ENCODE assay signal across 2 cellular contexts in the genomic region with DNA sequence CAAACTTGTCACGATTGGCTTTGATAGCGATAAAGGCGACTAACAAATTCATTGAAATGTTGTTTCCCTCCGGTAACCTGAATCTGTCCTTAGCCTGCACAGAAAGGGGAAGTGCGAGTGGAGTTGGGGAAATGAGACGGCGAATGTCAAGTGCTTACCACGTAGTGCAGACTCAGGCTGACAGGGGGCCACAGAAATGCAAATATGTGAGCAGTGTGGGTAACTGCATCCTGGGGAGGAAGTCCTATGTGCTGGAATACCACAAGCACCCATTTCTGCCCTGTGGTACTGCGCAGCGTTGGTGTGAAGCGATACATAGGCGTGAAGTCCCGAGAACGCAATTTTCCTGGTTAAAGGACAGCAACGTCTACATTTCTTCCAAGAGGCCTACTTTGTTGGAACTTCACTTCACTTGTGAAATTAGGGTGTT.
A peak's percentile ranks its signal among the peaks of the same experiment; 100 is the strongest.
TF ChIP-seq lines count a peak whose summit lies in the region.

No MANE protein-coding gene starts in this region.

TF ChIP-seq in HEK293, 187 proteins besides CTCF, POLR2A, EP300 and RAD21 (continues in another document):
- TF ChIP-seq, protein P1, sequence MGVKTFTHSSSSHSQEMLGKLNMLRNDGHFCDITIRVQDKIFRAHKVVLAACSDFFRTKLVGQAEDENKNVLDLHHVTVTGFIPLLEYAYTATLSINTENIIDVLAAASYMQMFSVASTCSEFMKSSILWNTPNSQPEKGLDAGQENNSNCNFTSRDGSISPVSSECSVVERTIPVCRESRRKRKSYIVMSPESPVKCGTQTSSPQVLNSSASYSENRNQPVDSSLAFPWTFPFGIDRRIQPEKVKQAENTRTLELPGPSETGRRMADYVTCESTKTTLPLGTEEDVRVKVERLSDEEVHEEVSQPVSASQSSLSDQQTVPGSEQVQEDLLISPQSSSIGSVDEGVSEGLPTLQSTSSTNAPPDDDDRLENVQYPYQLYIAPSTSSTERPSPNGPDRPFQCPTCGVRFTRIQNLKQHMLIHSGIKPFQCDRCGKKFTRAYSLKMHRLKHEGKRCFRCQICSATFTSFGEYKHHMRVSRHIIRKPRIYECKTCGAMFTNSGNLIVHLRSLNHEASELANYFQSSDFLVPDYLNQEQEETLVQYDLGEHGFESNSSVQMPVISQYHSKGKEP (tag by site-specific recombination; IDR thresholded peaks at IDR 0.05), result 0 out of 2 replicates have a peak, but pooled peaks have one; percentile 33
- no peak for TF ChIP-seq ZNF624 (tag by site-specific recombination; IDR thresholded peaks at IDR 0.05)
- TF ChIP-seq WT1 (tag by site-specific recombination; IDR thresholded peaks at IDR 0.05), result no peak
- TF ChIP-seq ZNF311 (tag by site-specific recombination; IDR thresholded peaks at IDR 0.05; ENCODE audit: borderline replicate concordance), result no peak
- no peak for TF ChIP-seq ZNF211 (tag by site-specific recombination; IDR thresholded peaks at IDR 0.05; ENCODE audit: low read depth)
- TF ChIP-seq ZBTB21 (tag by site-specific recombination; IDR thresholded peaks at IDR 0.05), result no peak
- TF ChIP-seq, protein P2, sequence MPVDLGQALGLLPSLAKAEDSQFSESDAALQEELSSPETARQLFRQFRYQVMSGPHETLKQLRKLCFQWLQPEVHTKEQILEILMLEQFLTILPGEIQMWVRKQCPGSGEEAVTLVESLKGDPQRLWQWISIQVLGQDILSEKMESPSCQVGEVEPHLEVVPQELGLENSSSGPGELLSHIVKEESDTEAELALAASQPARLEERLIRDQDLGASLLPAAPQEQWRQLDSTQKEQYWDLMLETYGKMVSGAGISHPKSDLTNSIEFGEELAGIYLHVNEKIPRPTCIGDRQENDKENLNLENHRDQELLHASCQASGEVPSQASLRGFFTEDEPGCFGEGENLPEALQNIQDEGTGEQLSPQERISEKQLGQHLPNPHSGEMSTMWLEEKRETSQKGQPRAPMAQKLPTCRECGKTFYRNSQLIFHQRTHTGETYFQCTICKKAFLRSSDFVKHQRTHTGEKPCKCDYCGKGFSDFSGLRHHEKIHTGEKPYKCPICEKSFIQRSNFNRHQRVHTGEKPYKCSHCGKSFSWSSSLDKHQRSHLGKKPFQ (tag by site-specific recombination; IDR thresholded peaks at IDR 0.05), result peak; percentile 93
- no peak for TF ChIP-seq ZNF776 (tag by site-specific recombination; IDR thresholded peaks at IDR 0.05; ENCODE audit: borderline replicate concordance)
- peak; percentile 85 for TF ChIP-seq ZBTB20 (tag by site-specific recombination; IDR thresholded peaks at IDR 0.05)
- TF ChIP-seq ZNF76 (tag by site-specific recombination; IDR thresholded peaks at IDR 0.05; ENCODE audit: borderline replicate concordance, low read depth), result peak; percentile 86; the same call in 1 of the 2 replicates
- TF ChIP-seq ZNF510 (tag by site-specific recombination; IDR thresholded peaks at IDR 0.05; ENCODE audit: insufficient replicate concordance), result no peak
- peak; percentile 69 for TF ChIP-seq GLIS2 (tag by site-specific recombination; IDR thresholded peaks at IDR 0.05)
- TF ChIP-seq, protein P3, sequence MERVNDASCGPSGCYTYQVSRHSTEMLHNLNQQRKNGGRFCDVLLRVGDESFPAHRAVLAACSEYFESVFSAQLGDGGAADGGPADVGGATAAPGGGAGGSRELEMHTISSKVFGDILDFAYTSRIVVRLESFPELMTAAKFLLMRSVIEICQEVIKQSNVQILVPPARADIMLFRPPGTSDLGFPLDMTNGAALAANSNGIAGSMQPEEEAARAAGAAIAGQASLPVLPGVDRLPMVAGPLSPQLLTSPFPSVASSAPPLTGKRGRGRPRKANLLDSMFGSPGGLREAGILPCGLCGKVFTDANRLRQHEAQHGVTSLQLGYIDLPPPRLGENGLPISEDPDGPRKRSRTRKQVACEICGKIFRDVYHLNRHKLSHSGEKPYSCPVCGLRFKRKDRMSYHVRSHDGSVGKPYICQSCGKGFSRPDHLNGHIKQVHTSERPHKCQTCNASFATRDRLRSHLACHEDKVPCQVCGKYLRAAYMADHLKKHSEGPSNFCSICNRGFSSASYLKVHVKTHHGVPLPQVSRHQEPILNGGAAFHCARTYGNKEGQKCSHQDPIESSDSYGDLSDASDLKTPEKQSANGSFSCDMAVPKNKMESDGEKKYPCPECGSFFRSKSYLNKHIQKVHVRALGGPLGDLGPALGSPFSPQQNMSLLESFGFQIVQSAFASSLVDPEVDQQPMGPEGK (tag by site-specific recombination; IDR thresholded peaks at IDR 0.05), result peak; percentile 75
- 0 out of 2 replicates have a peak, but pooled peaks have one; percentile 18 for TF ChIP-seq ZEB2 (tag by site-specific recombination; IDR thresholded peaks at IDR 0.05)
- TF ChIP-seq ZNF169 (tag by site-specific recombination; IDR thresholded peaks at IDR 0.05), result no peak
- peak; percentile 98 for TF ChIP-seq ZNF600 (tag by site-specific recombination; IDR thresholded peaks at IDR 0.05)
- TF ChIP-seq ZNF223 (tag by site-specific recombination; IDR thresholded peaks at IDR 0.05), result no peak
- peak; percentile 83 for TF ChIP-seq ZNF561 (tag by site-specific recombination; IDR thresholded peaks at IDR 0.05; ENCODE audit: borderline replicate concordance)
- no peak for TF ChIP-seq ZNF114 (tag by site-specific recombination; IDR thresholded peaks at IDR 0.05)
- TF ChIP-seq, protein P4, sequence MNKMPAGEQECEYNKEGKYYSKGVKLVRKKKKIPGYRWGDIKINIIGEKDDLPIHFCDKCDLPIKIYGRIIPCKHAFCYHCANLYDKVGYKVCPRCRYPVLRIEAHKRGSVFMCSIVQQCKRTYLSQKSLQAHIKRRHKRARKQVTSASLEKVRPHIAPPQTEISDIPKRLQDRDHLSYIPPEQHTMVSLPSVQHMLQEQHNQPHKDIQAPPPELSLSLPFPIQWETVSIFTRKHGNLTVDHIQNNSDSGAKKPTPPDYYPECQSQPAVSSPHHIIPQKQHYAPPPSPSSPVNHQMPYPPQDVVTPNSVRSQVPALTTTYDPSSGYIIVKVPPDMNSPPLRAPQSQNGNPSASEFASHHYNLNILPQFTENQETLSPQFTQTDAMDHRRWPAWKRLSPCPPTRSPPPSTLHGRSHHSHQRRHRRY (tag by site-specific recombination; IDR thresholded peaks at IDR 0.05), result no peak
- TF ChIP-seq SP2 (tag by site-specific recombination; IDR thresholded peaks at IDR 0.05), result no peak
- TF ChIP-seq PRDM1 (tag by site-specific recombination; IDR thresholded peaks at IDR 0.05), result peak; percentile 85

TF ChIP-seq in HepG2, 621 proteins besides CTCF, POLR2A, EP300 and RAD21 (continued from another document and continues in another):
- TF ChIP-seq, protein P5, sequence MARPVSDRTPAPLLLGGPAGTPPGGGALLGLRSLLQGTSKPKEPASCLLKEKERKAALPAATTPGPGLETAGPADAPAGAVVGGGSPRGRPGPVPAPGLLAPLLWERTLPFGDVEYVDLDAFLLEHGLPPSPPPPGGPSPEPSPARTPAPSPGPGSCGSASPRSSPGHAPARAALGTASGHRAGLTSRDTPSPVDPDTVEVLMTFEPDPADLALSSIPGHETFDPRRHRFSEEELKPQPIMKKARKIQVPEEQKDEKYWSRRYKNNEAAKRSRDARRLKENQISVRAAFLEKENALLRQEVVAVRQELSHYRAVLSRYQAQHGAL (CRISPR knock-in tag; IDR thresholded peaks at IDR 0.05; ENCODE audit: not compliant biosample characterization), result peak; percentile 52
- TF ChIP-seq POLR2AphosphoS5 (IDR thresholded peaks at IDR 0.05; ENCODE audit: low read depth, low read length) (peak; percentile 34; the same call in 1 of the 2 replicates), JDP2 (CRISPR knock-in tag; IDR thresholded peaks at IDR 0.05; ENCODE audit: borderline replicate concordance) (no peak), ZNF550 (CRISPR knock-in tag; IDR thresholded peaks at IDR 0.05; ENCODE audit: borderline replicate concordance) (no peak), ZZZ3 (CRISPR knock-in tag; IDR thresholded peaks at IDR 0.05; ENCODE audit: borderline replicate concordance) (no peak), ZNF136 (CRISPR knock-in tag; IDR thresholded peaks at IDR 0.05; ENCODE audit: low read depth) (no peak), TCF12 (IDR thresholded peaks at IDR 0.05) (no peak), TCF12 (CRISPR knock-in tag; IDR thresholded peaks at IDR 0.05) (no peak), MBNL3 (CRISPR knock-in tag; conservative IDR thresholded peaks at IDR 0.05) (no peak), TEAD3 (CRISPR knock-in tag; optimal IDR thresholded peaks at IDR 0.05; ENCODE audit: borderline replicate concordance) (peak; percentile 62), MAZ (IDR thresholded peaks at IDR 0.05; ENCODE audit: borderline replicate concordance, low read depth, low read length) (no peak), MAZ (CRISPR knock-in tag; IDR thresholded peaks at IDR 0.05; ENCODE audit: low read depth) (no peak)
- TF ChIP-seq, protein P6, sequence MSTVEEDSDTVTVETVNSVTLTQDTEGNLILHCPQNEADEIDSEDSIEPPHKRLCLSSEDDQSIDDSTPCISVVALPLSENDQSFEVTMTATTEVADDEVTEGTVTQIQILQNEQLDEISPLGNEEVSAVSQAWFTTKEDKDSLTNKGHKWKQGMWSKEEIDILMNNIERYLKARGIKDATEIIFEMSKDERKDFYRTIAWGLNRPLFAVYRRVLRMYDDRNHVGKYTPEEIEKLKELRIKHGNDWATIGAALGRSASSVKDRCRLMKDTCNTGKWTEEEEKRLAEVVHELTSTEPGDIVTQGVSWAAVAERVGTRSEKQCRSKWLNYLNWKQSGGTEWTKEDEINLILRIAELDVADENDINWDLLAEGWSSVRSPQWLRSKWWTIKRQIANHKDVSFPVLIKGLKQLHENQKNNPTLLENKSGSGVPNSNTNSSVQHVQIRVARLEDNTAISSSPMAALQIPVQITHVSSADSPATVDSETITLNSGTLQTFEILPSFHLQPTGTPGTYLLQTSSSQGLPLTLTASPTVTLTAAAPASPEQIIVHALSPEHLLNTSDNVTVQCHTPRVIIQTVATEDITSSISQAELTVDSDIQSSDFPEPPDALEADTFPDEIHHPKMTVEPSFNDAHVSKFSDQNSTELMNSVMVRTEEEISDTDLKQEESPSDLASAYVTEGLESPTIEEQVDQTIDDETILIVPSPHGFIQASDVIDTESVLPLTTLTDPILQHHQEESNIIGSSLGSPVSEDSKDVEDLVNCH (CRISPR knock-in tag; IDR thresholded peaks at IDR 0.05), result no peak
- TF ChIP-seq, protein P7, sequence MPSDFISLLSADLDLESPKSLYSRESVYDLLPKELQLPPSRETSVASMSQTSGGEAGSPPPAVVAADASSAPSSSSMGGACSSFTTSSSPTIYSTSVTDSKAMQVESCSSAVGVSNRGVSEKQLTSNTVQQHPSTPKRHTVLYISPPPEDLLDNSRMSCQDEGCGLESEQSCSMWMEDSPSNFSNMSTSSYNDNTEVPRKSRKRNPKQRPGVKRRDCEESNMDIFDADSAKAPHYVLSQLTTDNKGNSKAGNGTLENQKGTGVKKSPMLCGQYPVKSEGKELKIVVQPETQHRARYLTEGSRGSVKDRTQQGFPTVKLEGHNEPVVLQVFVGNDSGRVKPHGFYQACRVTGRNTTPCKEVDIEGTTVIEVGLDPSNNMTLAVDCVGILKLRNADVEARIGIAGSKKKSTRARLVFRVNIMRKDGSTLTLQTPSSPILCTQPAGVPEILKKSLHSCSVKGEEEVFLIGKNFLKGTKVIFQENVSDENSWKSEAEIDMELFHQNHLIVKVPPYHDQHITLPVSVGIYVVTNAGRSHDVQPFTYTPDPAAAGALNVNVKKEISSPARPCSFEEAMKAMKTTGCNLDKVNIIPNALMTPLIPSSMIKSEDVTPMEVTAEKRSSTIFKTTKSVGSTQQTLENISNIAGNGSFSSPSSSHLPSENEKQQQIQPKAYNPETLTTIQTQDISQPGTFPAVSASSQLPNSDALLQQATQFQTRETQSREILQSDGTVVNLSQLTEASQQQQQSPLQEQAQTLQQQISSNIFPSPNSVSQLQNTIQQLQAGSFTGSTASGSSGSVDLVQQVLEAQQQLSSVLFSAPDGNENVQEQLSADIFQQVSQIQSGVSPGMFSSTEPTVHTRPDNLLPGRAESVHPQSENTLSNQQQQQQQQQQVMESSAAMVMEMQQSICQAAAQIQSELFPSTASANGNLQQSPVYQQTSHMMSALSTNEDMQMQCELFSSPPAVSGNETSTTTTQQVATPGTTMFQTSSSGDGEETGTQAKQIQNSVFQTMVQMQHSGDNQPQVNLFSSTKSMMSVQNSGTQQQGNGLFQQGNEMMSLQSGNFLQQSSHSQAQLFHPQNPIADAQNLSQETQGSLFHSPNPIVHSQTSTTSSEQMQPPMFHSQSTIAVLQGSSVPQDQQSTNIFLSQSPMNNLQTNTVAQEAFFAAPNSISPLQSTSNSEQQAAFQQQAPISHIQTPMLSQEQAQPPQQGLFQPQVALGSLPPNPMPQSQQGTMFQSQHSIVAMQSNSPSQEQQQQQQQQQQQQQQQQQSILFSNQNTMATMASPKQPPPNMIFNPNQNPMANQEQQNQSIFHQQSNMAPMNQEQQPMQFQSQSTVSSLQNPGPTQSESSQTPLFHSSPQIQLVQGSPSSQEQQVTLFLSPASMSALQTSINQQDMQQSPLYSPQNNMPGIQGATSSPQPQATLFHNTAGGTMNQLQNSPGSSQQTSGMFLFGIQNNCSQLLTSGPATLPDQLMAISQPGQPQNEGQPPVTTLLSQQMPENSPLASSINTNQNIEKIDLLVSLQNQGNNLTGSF (CRISPR knock-in tag; IDR thresholded peaks at IDR 0.05), result peak; percentile 27; the same call in 1 of the 2 replicates
- TF ChIP-seq, protein P8, sequence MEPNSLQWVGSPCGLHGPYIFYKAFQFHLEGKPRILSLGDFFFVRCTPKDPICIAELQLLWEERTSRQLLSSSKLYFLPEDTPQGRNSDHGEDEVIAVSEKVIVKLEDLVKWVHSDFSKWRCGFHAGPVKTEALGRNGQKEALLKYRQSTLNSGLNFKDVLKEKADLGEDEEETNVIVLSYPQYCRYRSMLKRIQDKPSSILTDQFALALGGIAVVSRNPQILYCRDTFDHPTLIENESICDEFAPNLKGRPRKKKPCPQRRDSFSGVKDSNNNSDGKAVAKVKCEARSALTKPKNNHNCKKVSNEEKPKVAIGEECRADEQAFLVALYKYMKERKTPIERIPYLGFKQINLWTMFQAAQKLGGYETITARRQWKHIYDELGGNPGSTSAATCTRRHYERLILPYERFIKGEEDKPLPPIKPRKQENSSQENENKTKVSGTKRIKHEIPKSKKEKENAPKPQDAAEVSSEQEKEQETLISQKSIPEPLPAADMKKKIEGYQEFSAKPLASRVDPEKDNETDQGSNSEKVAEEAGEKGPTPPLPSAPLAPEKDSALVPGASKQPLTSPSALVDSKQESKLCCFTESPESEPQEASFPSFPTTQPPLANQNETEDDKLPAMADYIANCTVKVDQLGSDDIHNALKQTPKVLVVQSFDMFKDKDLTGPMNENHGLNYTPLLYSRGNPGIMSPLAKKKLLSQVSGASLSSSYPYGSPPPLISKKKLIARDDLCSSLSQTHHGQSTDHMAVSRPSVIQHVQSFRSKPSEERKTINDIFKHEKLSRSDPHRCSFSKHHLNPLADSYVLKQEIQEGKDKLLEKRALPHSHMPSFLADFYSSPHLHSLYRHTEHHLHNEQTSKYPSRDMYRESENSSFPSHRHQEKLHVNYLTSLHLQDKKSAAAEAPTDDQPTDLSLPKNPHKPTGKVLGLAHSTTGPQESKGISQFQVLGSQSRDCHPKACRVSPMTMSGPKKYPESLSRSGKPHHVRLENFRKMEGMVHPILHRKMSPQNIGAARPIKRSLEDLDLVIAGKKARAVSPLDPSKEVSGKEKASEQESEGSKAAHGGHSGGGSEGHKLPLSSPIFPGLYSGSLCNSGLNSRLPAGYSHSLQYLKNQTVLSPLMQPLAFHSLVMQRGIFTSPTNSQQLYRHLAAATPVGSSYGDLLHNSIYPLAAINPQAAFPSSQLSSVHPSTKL (CRISPR knock-in tag; IDR thresholded peaks at IDR 0.05), result peak; percentile 6; the same call in 1 of the 2 replicates
